20 cellular contexts compared by ENCODE assay signal in the genomic region with DNA sequence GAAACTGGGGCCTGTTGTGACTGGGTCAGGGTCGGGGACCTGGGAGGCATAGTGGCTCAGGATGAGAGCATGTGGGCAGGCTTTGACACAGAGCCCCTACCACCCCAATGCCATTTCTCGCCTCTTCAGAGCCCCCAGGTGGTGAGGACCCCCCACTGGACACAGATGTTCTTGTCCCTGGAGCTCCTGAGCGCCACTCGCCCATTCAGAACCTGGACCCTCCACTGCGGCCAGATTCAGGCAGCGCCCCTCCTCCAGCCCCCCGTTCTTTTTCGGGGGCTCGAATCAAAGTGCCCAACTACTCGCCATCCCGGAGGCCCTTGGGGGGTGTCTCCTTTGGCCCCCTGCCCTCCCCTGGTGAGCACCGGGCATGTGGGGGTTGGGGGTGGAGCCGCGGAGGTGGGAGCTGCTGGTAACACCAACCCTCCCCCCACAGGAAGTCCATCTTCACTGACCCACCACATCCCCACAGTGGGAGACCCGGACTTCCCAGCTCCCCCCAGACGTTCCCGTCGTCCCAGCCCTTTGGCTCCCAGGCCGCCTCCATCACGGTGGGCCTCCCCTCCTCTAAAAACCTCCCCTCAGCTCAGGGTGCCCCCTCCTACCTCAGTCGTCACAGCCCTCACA.
"Had no signal": no experiment of that assay in that cellular context is flagged by ENCODE, and none has a peak within 500 bp of the region (broad histone marks: within the 10 kb centered on the region; RNA-seq: fewer than 3 reads in every experiment).

No MANE protein-coding gene starts in this region.

- H3K36me3 ChIP-seq: uterus had no signal

- H3K4me1 ChIP-seq: body of pancreas, thyroid gland, uterus had no signal

- H3K4me3 ChIP-seq: body of pancreas, spleen, thyroid gland, uterus had no signal

- ATAC-seq: activated CD8-positive, alpha-beta memory T cell treated with anti-CD3 and anti-CD28 coated beads, Interleukin-2, amount 10 ng/mL, durations not matched to agents 7 days and 5 days; body of pancreas; effector memory CD8-positive, alpha-beta T cell; left lobe of liver; natural killer cell treated with Interleukin-12 subunit alpha and Interleukin-12 subunit beta and Interleukin-15 and Interleukin-18, amount 100 ng/mL, for 72 hours had no signal

- H3K27ac Mint-ChIP-seq: activated CD4-positive, alpha-beta memory T cell treated with anti-CD3 and anti-CD28 coated beads, Interleukin-2, amount 10 ng/mL, durations not matched to agents 7 days and 5 days; activated T-helper 2 cell treated with anti-CD3 and anti-CD28 coated beads, Interferon-gamma antibody, Interleukin-2, Interleukin-4, amounts not matched to agents 10 μg/mL and 5 μg/mL and 100 μg/mL, durations not matched to agents 14 hours and 24 hours and 36 hours; mesothelial cell of epicardium had no signal

- H3K27me3 ChIP-seq: body of pancreas, spleen, thyroid gland, uterus had no signal

- H3K9me3 Mint-ChIP-seq: activated B cell treated with CpG ODN at 0.5 μM for 24 hours; activated CD4-positive, alpha-beta memory T cell treated with anti-CD3 and anti-CD28 coated beads, Interleukin-2, amount 10 ng/mL, durations not matched to agents 7 days and 5 days; activated T-helper 2 cell treated with anti-CD3 and anti-CD28 coated beads, Interferon-gamma antibody, Interleukin-2, Interleukin-4, amounts not matched to agents 10 μg/mL and 5 μg/mL and 100 μg/mL, durations not matched to agents 14 hours and 24 hours and 36 hours; effector memory CD8-positive, alpha-beta T cell; mesothelial cell of epicardium; natural killer cell treated with Interleukin-12 subunit alpha and Interleukin-12 subunit beta and Interleukin-15 and Interleukin-18, amount 100 ng/mL, for 72 hours had no signal

- DNase-seq: activated B cell treated with CpG ODN at 0.5 μM for 24 hours; activated CD4-positive, alpha-beta memory T cell treated with anti-CD3 and anti-CD28 coated beads, Interleukin-2, amount 10 ng/mL, durations not matched to agents 7 days and 5 days; activated CD4-positive, alpha-beta T cell treated with anti-CD3 and anti-CD28 coated beads for 4 hours; activated CD8-positive, alpha-beta memory T cell treated with anti-CD3 and anti-CD28 coated beads, Interleukin-2, amount 10 ng/mL, durations not matched to agents 7 days and 5 days; activated naive CD4-positive, alpha-beta T cell treated with Interleukin-2 at 50 U/mL for 16 hours; body of pancreas; effector memory CD8-positive, alpha-beta T cell; foreskin fibroblast; hypothalamus; spleen; stimulated activated naive CD4-positive, alpha-beta T cell treated with Interleukin-2 at 50 U/mL for 16 hours; T-helper 1 cell; T-helper 9 cell; thyroid gland had no signal

- H3K4me1 Mint-ChIP-seq: activated CD8-positive, alpha-beta memory T cell treated with anti-CD3 and anti-CD28 coated beads, Interleukin-2, amount 10 ng/mL, durations not matched to agents 7 days and 5 days; mesothelial cell of epicardium had no signal

- H3K27ac ChIP-seq: body of pancreas, epithelial cell of prostate, spleen, thyroid gland, uterus had no signal

- H3K9me3 ChIP-seq: body of pancreas, spleen, thyroid gland, uterus had no signal

- H3K27me3 Mint-ChIP-seq: activated B cell treated with CpG ODN at 0.5 μM for 24 hours; activated CD4-positive, alpha-beta memory T cell treated with anti-CD3 and anti-CD28 coated beads, Interleukin-2, amount 10 ng/mL, durations not matched to agents 7 days and 5 days; activated CD8-positive, alpha-beta memory T cell treated with anti-CD3 and anti-CD28 coated beads, Interleukin-2, amount 10 ng/mL, durations not matched to agents 7 days and 5 days; effector memory CD8-positive, alpha-beta T cell; natural killer cell treated with Interleukin-12 subunit alpha and Interleukin-12 subunit beta and Interleukin-15 and Interleukin-18, amount 100 ng/mL, for 72 hours had no signal

- H3K4me3 Mint-ChIP-seq: activated B cell treated with CpG ODN at 0.5 μM for 24 hours; activated CD4-positive, alpha-beta memory T cell treated with anti-CD3 and anti-CD28 coated beads, Interleukin-2, amount 10 ng/mL, durations not matched to agents 7 days and 5 days; activated CD8-positive, alpha-beta memory T cell treated with anti-CD3 and anti-CD28 coated beads, Interleukin-2, amount 10 ng/mL, durations not matched to agents 7 days and 5 days; effector memory CD8-positive, alpha-beta T cell; mesothelial cell of epicardium; natural killer cell treated with Interleukin-12 subunit alpha and Interleukin-12 subunit beta and Interleukin-15 and Interleukin-18, amount 100 ng/mL, for 72 hours had no signal
